In the genomic region with DNA sequence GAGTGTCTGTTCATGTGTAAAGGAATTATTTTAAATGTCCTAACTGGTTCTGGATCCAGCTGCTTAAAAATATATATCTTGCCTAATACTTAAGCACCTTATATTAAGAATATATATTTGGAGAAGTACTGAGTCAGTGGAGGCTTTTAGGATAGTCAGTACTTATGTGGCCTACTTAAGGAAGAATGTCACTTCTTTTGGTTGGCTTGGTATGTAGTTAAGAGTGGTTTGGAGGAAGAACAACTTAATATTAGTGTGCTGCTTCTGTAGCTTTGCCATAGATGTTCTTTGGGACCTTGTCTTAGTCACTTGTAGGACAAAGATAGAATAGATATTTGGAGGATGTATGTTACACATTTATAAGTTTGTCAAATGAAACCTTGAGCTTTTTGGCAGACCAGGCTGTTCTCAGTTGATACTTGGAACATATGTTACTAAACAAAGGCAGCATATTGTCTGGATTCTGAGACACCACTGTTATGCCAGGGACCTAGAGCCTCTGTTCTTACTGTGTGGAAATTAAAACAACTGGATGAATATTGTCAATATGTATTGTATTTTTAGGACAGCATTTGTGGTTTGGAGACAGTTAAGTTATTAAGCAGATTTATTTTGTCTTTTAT, we compare ENCODE assay signal across 10 cellular contexts. TPM values are rescaled to one million over a fixed set of nuclear protein-coding genes. Genes with fewer than 3 reads are reported as not detected.
DNase-seq lines count a peak whose midpoint lies in the region; ATAC-seq and TF ChIP-seq lines count a peak whose summit lies in the region.
"Had no signal": no experiment of that assay in that cellular context is flagged by ENCODE, and none has a peak within 500 bp of the region (broad histone marks: within the 10 kb centered on the region; RNA-seq: fewer than 3 reads in every experiment).

No MANE protein-coding gene starts in this region.

- no peak for ATAC-seq in natural killer cell
- ATAC-seq in natural killer cell treated with Interleukin-12 subunit alpha and Interleukin-12 subunit beta and Interleukin-15 and Interleukin-18, amount 100 ng/mL, for 72 hours: no peak
- ATAC-seq in lower lobe of right lung: no peak
- no peak for ATAC-seq in stimulated activated naive CD8-positive, alpha-beta T cell treated with anti-CD3 and anti-CD28 coated beads, Interleukin-15, amount 100 ng/mL, for 72 hours

- H3K4me1 Mint-ChIP-seq in natural killer cell: peaks cover 41 to 52% of the 10 kb centered on the region in 2 donors
- peaks cover 31% of the 10 kb centered on the region in 2 donors for H3K4me1 Mint-ChIP-seq in natural killer cell treated with Interleukin-12 subunit alpha and Interleukin-12 subunit beta and Interleukin-15 and Interleukin-18, amount 100 ng/mL, for 72 hours (ENCODE audit: low read depth in 2 of 2)
- peaks cover 44% of the 10 kb centered on the region for H3K4me1 Mint-ChIP-seq in stimulated activated naive CD8-positive, alpha-beta T cell treated with anti-CD3 and anti-CD28 coated beads, Interleukin-15, amount 100 ng/mL, for 72 hours

- H3K9me3 ChIP-seq in ascending aorta: no peaks in the 10 kb centered on the region
- no peaks in the 10 kb centered on the region for H3K9me3 ChIP-seq in lower lobe of right lung
- H3K9me3 ChIP-seq in uterus: no peaks in the 10 kb centered on the region

- intact Hi-C loops in natural killer cell (cut with micrococcal nuclease) (no loop called here), ascending aorta (cut with DNase I) (no loop called here), lower lobe of right lung (cut with DNase I) (no loop called here), uterus (cut with DNase I; ENCODE audit: low total_unique reads) (no loop called here)

- no peak overlapping the region for H3K4me3 Mint-ChIP-seq in natural killer cell
- H3K4me3 Mint-ChIP-seq in natural killer cell treated with Interleukin-12 subunit alpha and Interleukin-12 subunit beta and Interleukin-15 and Interleukin-18, amount 100 ng/mL, for 72 hours: no peak overlapping the region
- H3K4me3 Mint-ChIP-seq in stimulated activated naive CD8-positive, alpha-beta T cell treated with anti-CD3 and anti-CD28 coated beads, Interleukin-15, amount 100 ng/mL, for 72 hours: no peak overlapping the region
- H3K4me3 Mint-ChIP-seq: T-helper 1 cell treated with Interleukin-12 subunit alpha and Interleukin-12 subunit beta and Interleukin-4 antibody, amounts not matched to agents 30 μg/mL and 1 μg/mL, for 36 hours had no signal

- H3K9me3 Mint-ChIP-seq in natural killer cell: peaks cover 0 to 4% of the 10 kb centered on the region in 2 donors
- H3K9me3 Mint-ChIP-seq in natural killer cell treated with Interleukin-12 subunit alpha and Interleukin-12 subunit beta and Interleukin-15 and Interleukin-18, amount 100 ng/mL, for 72 hours: no peaks in the 10 kb centered on the region
- H3K9me3 Mint-ChIP-seq in stimulated activated naive CD8-positive, alpha-beta T cell treated with anti-CD3 and anti-CD28 coated beads, Interleukin-15, amount 100 ng/mL, for 72 hours: no peaks in the 10 kb centered on the region

- H3K36me3 Mint-ChIP-seq in natural killer cell: no peaks in the 10 kb centered on the region
- no peaks in the 10 kb centered on the region for H3K36me3 Mint-ChIP-seq in natural killer cell treated with Interleukin-12 subunit alpha and Interleukin-12 subunit beta and Interleukin-15 and Interleukin-18, amount 100 ng/mL, for 72 hours

- H3K4me1 ChIP-seq in ascending aorta (peaks cover 4 to 60% of the 10 kb centered on the region in 2 donors), lower lobe of right lung (peaks cover 54% of the 10 kb centered on the region), uterus (peaks cover 0 to 20% of the 10 kb centered on the region in 2 donors)

- H3K36me3 ChIP-seq in ascending aorta (no peaks in the 10 kb centered on the region), lower lobe of right lung (no peaks in the 10 kb centered on the region), uterus (no peaks in the 10 kb centered on the region)

- DNase-seq in natural killer cell: no peak
- DNase-seq in natural killer cell treated with Interleukin-12 subunit alpha and Interleukin-12 subunit beta and Interleukin-15 and Interleukin-18, amount 100 ng/mL, for 72 hours (ENCODE audit: low spot score): no peak
- DNase-seq in ascending aorta (ENCODE audit: low spot score in 2 of 2): no peak
- no peak for DNase-seq in lower lobe of right lung
- DNase-seq in uterus: no peak
- no peak for DNase-seq in NCI-H1092 (lab: John Stamatoyannopoulos, UW)
- no peak for DNase-seq in stimulated activated naive CD8-positive, alpha-beta T cell treated with anti-CD3 and anti-CD28 coated beads, Interleukin-15, amount 100 ng/mL, for 72 hours
- no peak for DNase-seq in GM20000 (ENCODE audit: low spot score)
- DNase-seq: cerebellar nuclear complex had no signal

- peak overlapping the region; percentile 55 to 57 for H3K27ac ChIP-seq in ascending aorta
- H3K27ac ChIP-seq in lower lobe of right lung: peak overlapping the region; percentile 13
- H3K27ac ChIP-seq in uterus: peak overlapping the region; percentile 38 to 47

- H3K27me3 Mint-ChIP-seq in natural killer cell (ENCODE audit: low read depth in 2 of 2): no peaks in the 10 kb centered on the region
- no peaks in the 10 kb centered on the region for H3K27me3 Mint-ChIP-seq in natural killer cell treated with Interleukin-12 subunit alpha and Interleukin-12 subunit beta and Interleukin-15 and Interleukin-18, amount 100 ng/mL, for 72 hours
- H3K27me3 Mint-ChIP-seq in stimulated activated naive CD8-positive, alpha-beta T cell treated with anti-CD3 and anti-CD28 coated beads, Interleukin-15, amount 100 ng/mL, for 72 hours: no peaks in the 10 kb centered on the region

- peak overlapping the region; percentile 10 to 32 for H3K27ac Mint-ChIP-seq in natural killer cell
- no peak overlapping the region for H3K27ac Mint-ChIP-seq in natural killer cell treated with Interleukin-12 subunit alpha and Interleukin-12 subunit beta and Interleukin-15 and Interleukin-18, amount 100 ng/mL, for 72 hours
- peak overlapping the region in 1 of 2 donors; percentile 13 for H3K27ac Mint-ChIP-seq in stimulated activated naive CD8-positive, alpha-beta T cell treated with anti-CD3 and anti-CD28 coated beads, Interleukin-15, amount 100 ng/mL, for 72 hours
- H3K27ac Mint-ChIP-seq: T-helper 1 cell treated with Interleukin-12 subunit alpha and Interleukin-12 subunit beta and Interleukin-4 antibody, amounts not matched to agents 30 μg/mL and 1 μg/mL, for 36 hours had no signal

- H3K4me3 ChIP-seq in ascending aorta: no peak overlapping the region
- no peak overlapping the region for H3K4me3 ChIP-seq in lower lobe of right lung
- H3K4me3 ChIP-seq in uterus: no peak overlapping the region

- no peak for TF ChIP-seq POLR2A in uterus (IDR thresholded peaks at IDR 0.05)

- H3K27me3 ChIP-seq in ascending aorta: no peaks in the 10 kb centered on the region
- no peaks in the 10 kb centered on the region for H3K27me3 ChIP-seq in lower lobe of right lung (ENCODE audit: low read depth)
- H3K27me3 ChIP-seq in uterus: no peaks in the 10 kb centered on the region

- TF ChIP-seq CTCF in natural killer cell (IDR thresholded peaks at IDR 0.05): no peak
- TF ChIP-seq CTCF in ascending aorta (IDR thresholded peaks at IDR 0.05): no peak
- TF ChIP-seq CTCF in lower lobe of right lung (IDR thresholded peaks at IDR 0.05): no peak
- TF ChIP-seq CTCF in uterus (IDR thresholded peaks at IDR 0.05): no peak
- no peak for TF ChIP-seq CTCF in GM20000 (IDR thresholded peaks at IDR 0.05; ENCODE audit: extremely low read depth, missing control alignments)

RNA-seq across cellular contexts. Expression of a gene that starts 4.9 kb away (rescaled TPM):
- total RNA-seq in natural killer cell: 10 to 100 TPM; 80.6 to 92.9 (median 87.7) TPM
- 10 to 100 TPM; 39.1 to 60.3 TPM for total RNA-seq in natural killer cell treated with Interleukin-12 subunit alpha and Interleukin-12 subunit beta and Interleukin-15 and Interleukin-18, amount 100 ng/mL, for 72 hours
- total RNA-seq in ascending aorta: 302 TPM
- 138 TPM for total RNA-seq in lower lobe of right lung
- total RNA-seq in uterus: 100 to 1,000 TPM; 267 to 391 (median 316) TPM

Comparison
In these comparisons a context has a peak if more than half of its experiments do, and no peak if none do; other contexts are left out.
1. H3K27ac Mint-ChIP-seq: peak in natural killer cell (2 of 2); none in natural killer cell treated with Interleukin-12 subunit alpha and Interleukin-12 subunit beta and Interleukin-15 and Interleukin-18, amount 100 ng/mL, for 72 hours (0 of 2).
2. Peak in every context shown above with its lines, with median percentiles within 50 percentile points of each other: H3K27ac ChIP-seq.